11 cellular contexts compared by ENCODE assay signal in genomic region chr1:17098440-17099317, GRCh38. TPM values are rescaled to one million over a fixed set of nuclear protein-coding genes. Genes with fewer than 3 reads are reported as not detected.
DNase-seq lines count a peak whose midpoint lies in the region; ATAC-seq and TF ChIP-seq lines count a peak whose summit lies in the region.
"Had no signal": no experiment of that assay in that cellular context is flagged by ENCODE, and none has a peak within 500 bp of the region (broad histone marks: within the 10 kb centered on the region; RNA-seq: fewer than 3 reads in every experiment).

No MANE protein-coding gene starts in this region.

- intact Hi-C loops in Right ventricle myocardium superior (cut with DNase I) = no loop called here
- intact Hi-C loops in Right ventricle myocardium inferior (cut with DNase I) = no loop called here
- intact Hi-C loops in breast epithelium (cut with DNase I; ENCODE audit: low total_unique reads) = no loop called here

- no peak overlapping the region for H3K4me3 ChIP-seq in breast epithelium
- H3K4me3 ChIP-seq: prostate gland had no signal

- H3K27ac ChIP-seq in breast epithelium = peak overlapping the region; percentile 84 to 94

- peak; percentile 57 for DNase-seq in Right ventricle myocardium superior
- no peak for DNase-seq in Right ventricle myocardium inferior (ENCODE audit: missing footprints)
- DNase-seq in breast epithelium (ENCODE audit: low spot score in 2 of 2) = peak in 1 of 2 donors; percentile 46
- peak; percentile 90 for DNase-seq in myocyte (ENCODE audit: low read depth)
- peak; percentile 56 for DNase-seq in ureter (ENCODE audit: low spot score)
- no peak for DNase-seq in germinal center (ENCODE audit: low spot score)
- no peak for DNase-seq in activated T-cell treated with anti-CD3 and anti-CD28 coated beads, Interleukin-2, amount 50 U/mL, for 1 hour
- DNase-seq in mesenteric fat pad (ENCODE audit: low spot score) = no peak
- DNase-seq: HFFc6, NCI-H1105 had no signal

- peaks cover 5 to 11% of the 10 kb centered on the region in 2 donors for H3K4me1 ChIP-seq in breast epithelium
- H3K4me1 ChIP-seq: prostate gland had no signal

- TF ChIP-seq POLR2A in breast epithelium (IDR thresholded peaks at IDR 0.05) = no peak

- no peak for TF ChIP-seq CTCF in breast epithelium (IDR thresholded peaks at IDR 0.05)

- no peaks in the 10 kb centered on the region for H3K9me3 ChIP-seq in breast epithelium
- H3K9me3 ChIP-seq: prostate gland had no signal

- no peaks in the 10 kb centered on the region for H3K27me3 ChIP-seq in breast epithelium

- ATAC-seq in Right ventricle myocardium superior (ENCODE audit: poor library complexity) (peak; percentile 39), Right ventricle myocardium inferior (no peak)

- H3K36me3 ChIP-seq in breast epithelium = no peaks in the 10 kb centered on the region
- H3K36me3 ChIP-seq: prostate gland had no signal

RNA-seq across cellular contexts. Expression of gene PADI2, which starts 20.6 kb away (rescaled TPM):
- total RNA-seq in Right ventricle myocardium superior (0.46 TPM), Right ventricle myocardium inferior (0.87 TPM), breast epithelium (10 to 100 TPM in 1 of 3 donors, 1 to 10 TPM in 1, under 1 TPM in 1; 0.32 to 29.4 (median 9.2) TPM), myocyte (352 and 536 TPM in 2 replicates), ureter (1.8 TPM), mesenteric fat pad (4.0 TPM)
- polyA plus RNA-seq in myocyte (2012) = 54.0 TPM

RNA-seq across cellular contexts. Expression of gene SDHB, which starts 44.8 kb away (rescaled TPM):
- 409 TPM for total RNA-seq in Right ventricle myocardium superior
- 433 TPM for total RNA-seq in Right ventricle myocardium inferior
- total RNA-seq in breast epithelium = 100 to 1,000 TPM in 1 of 3 donors, 10 to 100 TPM in 2; 80.6 to 106 (median 97.7) TPM
- total RNA-seq in myocyte = 165 and 183 TPM in 2 replicates
- 109 TPM for polyA plus RNA-seq in myocyte (2012)
- total RNA-seq in ureter = 64.1 TPM
- 113 TPM for total RNA-seq in mesenteric fat pad

Comparison
In these comparisons a context has a peak if more than half of its experiments do, and no peak if none do; other contexts are left out.
1. DNase-seq: peak in Right ventricle myocardium superior (single experiment), myocyte (single experiment) and ureter (single experiment); none in Right ventricle myocardium inferior (single experiment), germinal center (single experiment), activated T-cell treated with anti-CD3 and anti-CD28 coated beads, Interleukin-2, amount 50 U/mL, for 1 hour (single experiment) and mesenteric fat pad (single experiment).
2. RNA of gene PADI2, which starts 20.6 kb away (total RNA-seq): 352 to 536 TPM in myocyte; 0.32 to 29.4 TPM in breast epithelium, 4.0 TPM in mesenteric fat pad (single experiment), 1.8 TPM in ureter (single experiment), 0.87 TPM in Right ventricle myocardium inferior (single experiment) and 0.46 TPM in Right ventricle myocardium superior (single experiment); every median in the first group is over 10 times any median in the second.